1 cellular context compared by ENCODE assay signal in the genomic region with DNA sequence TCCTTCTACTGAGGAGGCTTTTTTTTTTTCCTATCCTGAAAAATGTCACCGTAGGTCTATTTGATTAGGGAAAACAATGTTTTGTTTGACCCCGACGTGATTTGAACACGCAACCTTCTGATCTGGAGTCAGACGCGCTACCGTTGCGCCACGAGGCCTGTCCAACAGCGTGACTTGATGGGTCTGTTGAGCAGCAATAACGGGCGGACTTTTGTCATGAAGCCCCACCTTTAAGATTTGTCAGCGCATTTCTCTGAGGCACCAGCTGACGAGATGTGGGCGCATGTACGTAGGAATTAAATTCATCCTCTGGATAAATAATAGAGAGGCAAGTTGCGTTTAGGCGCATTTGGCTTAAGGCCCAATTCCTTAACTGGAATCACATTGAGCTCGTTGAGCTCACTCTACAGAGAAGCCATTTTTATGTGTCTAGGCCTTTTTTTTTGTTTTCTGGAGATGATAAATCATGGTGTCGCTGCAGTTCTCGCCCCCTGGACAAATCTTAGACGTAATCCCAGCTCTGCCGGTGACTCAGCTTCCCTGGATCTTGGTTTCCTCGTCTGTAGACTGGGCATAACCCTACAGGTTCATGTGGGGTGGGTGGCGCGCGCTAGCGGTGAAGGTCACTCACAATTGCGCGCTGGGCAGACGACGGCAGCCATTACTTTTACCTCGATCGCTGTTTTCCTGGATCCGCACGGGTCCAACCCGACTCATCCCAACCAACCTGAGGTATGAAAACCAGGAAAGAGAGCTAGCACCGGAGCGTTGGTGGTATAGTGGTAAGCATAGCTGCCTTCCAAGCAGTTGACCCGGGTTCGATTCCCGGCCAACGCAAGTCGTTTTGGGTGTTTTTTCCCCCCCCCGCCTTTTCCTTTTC.
TF ChIP-seq lines count a peak whose summit lies in the region.

No MANE protein-coding gene starts in this region.

TF ChIP-seq in HepG2, 621 proteins besides CTCF, POLR2A, EP300 and RAD21 (continued from another document and continues in another):
- TF ChIP-seq, protein P1, sequence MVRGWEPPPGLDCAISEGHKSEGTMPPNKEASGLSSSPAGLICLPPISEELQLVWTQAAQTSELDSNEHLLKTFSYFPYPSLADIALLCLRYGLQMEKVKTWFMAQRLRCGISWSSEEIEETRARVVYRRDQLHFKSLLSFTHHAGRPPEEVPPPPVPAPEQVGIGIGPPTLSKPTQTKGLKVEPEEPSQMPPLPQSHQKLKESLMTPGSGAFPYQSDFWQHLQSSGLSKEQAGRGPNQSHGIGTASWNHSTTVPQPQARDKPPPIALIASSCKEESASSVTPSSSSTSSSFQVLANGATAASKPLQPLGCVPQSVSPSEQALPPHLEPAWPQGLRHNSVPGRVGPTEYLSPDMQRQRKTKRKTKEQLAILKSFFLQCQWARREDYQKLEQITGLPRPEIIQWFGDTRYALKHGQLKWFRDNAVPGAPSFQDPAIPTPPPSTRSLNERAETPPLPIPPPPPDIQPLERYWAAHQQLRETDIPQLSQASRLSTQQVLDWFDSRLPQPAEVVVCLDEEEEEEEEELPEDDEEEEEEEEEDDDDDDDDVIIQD (CRISPR knock-in tag; IDR thresholded peaks at IDR 0.05; ENCODE audit: low read depth) = no peak
- TF ChIP-seq ZNF558 (CRISPR knock-in tag; IDR thresholded peaks at IDR 0.05; ENCODE audit: borderline replicate concordance) (0 out of 2 replicates have a peak, but pooled peaks have one; percentile 44), SNAPC2 (CRISPR knock-in tag; IDR thresholded peaks at IDR 0.05) (peak; percentile 44; the same call in 1 of the 2 replicates), ZNF230 (CRISPR knock-in tag; IDR thresholded peaks at IDR 0.05) (0 out of 2 replicates have a peak, but pooled peaks have one; percentile 63), GABPA (IDR thresholded peaks at IDR 0.05; ENCODE audit: low read depth, low read length) (no peak), GABPA (CRISPR knock-in tag; IDR thresholded peaks at IDR 0.05; ENCODE audit: low read depth) (no peak), FOXK2 (IDR thresholded peaks at IDR 0.05) (0 out of 2 replicates have a peak, but pooled peaks have one; percentile 16), ZNF563 (CRISPR knock-in tag; IDR thresholded peaks at IDR 0.05) (no peak), IRF2 (CRISPR knock-in tag; IDR thresholded peaks at IDR 0.05) (peak; percentile 83; the same call in 1 of the 2 replicates), HOXA3 (CRISPR knock-in tag; IDR thresholded peaks at IDR 0.05) (peak; percentile 83), ZNF12 (CRISPR knock-in tag; IDR thresholded peaks at IDR 0.05) (peak; percentile 61), KDM5A (IDR thresholded peaks at IDR 0.05; ENCODE audit: borderline replicate concordance, low read length) (peak; percentile 25; the same call in 1 of the 2 replicates), GLI4 (CRISPR knock-in tag; IDR thresholded peaks at IDR 0.05; ENCODE audit: borderline replicate concordance) (no peak), ZKSCAN1 (IDR thresholded peaks at IDR 0.05; ENCODE audit: low read length) (no peak; the same call in 1 of the 2 replicates), PAXIP1 (CRISPR knock-in tag; conservative IDR thresholded peaks at IDR 0.05) (0 out of 2 replicates have a peak, but pooled peaks have one; percentile 10), SIX1 (CRISPR knock-in tag; IDR thresholded peaks at IDR 0.05; ENCODE audit: borderline replicate concordance) (peak; percentile 56), ZNF788 (CRISPR knock-in tag; IDR thresholded peaks at IDR 0.05; ENCODE audit: borderline replicate concordance) (peak; percentile 94; the same call in 1 of the 2 replicates), ZNF441 (CRISPR knock-in tag; IDR thresholded peaks at IDR 0.05; ENCODE audit: borderline replicate concordance) (peak; percentile 28; the same call in 1 of the 2 replicates), FOXC1 (CRISPR knock-in tag; IDR thresholded peaks at IDR 0.05; ENCODE audit: borderline replicate concordance) (peak; percentile 83), TBX2 (CRISPR knock-in tag; IDR thresholded peaks at IDR 0.05; ENCODE audit: borderline replicate concordance) (peak; percentile 10; the same call in 1 of the 2 replicates), CSRNP1 (CRISPR knock-in tag; IDR thresholded peaks at IDR 0.05) (peak; percentile 50; the same call in 1 of the 2 replicates), ZFY (CRISPR knock-in tag; IDR thresholded peaks at IDR 0.05) (peak; percentile 15; the same call in 1 of the 2 replicates), ZMYM3 (CRISPR knock-in tag; IDR thresholded peaks at IDR 0.05) (peak; percentile 58), ZNF816 (CRISPR knock-in tag; IDR thresholded peaks at IDR 0.05; ENCODE audit: borderline replicate concordance) (peak; percentile 88; the same call in 1 of the 2 replicates), AFF4 (CRISPR knock-in tag; IDR thresholded peaks at IDR 0.05) (no peak), ZNF350 (CRISPR knock-in tag; IDR thresholded peaks at IDR 0.05; ENCODE audit: borderline replicate concordance, low read depth) (no peak; the same call in 1 of the 2 replicates), CBX5 (CRISPR knock-in tag; IDR thresholded peaks at IDR 0.05; ENCODE audit: borderline replicate concordance) (peak; percentile 69; the same call in 1 of the 2 replicates), PRMT3 (CRISPR knock-in tag; IDR thresholded peaks at IDR 0.05; ENCODE audit: borderline replicate concordance, low read depth) (no peak), ZNF143 (CRISPR knock-in tag; IDR thresholded peaks at IDR 0.05) (no peak; the same call in 1 of the 2 replicates), ZNF589 (CRISPR knock-in tag; conservative IDR thresholded peaks at IDR 0.05) (no peak), RBM39 (IDR thresholded peaks at IDR 0.05; ENCODE audit: low read depth, low read length, poor library complexity, severe bottlenecking) (peak; percentile 32), CEBPG (CRISPR knock-in tag; IDR thresholded peaks at IDR 0.05) (peak; percentile 79), ZNF784 (CRISPR knock-in tag; IDR thresholded peaks at IDR 0.05; ENCODE audit: borderline replicate concordance) (0 out of 2 replicates have a peak, but pooled peaks have one; percentile 52), ZNF614 (CRISPR knock-in tag; IDR thresholded peaks at IDR 0.05; ENCODE audit: borderline replicate concordance) (peak; percentile 90; the same call in 1 of the 2 replicates), ZNF564 (CRISPR knock-in tag; IDR thresholded peaks at IDR 0.05) (peak; percentile 24; the same call in 1 of the 2 replicates)
- TF ChIP-seq, protein P2, sequence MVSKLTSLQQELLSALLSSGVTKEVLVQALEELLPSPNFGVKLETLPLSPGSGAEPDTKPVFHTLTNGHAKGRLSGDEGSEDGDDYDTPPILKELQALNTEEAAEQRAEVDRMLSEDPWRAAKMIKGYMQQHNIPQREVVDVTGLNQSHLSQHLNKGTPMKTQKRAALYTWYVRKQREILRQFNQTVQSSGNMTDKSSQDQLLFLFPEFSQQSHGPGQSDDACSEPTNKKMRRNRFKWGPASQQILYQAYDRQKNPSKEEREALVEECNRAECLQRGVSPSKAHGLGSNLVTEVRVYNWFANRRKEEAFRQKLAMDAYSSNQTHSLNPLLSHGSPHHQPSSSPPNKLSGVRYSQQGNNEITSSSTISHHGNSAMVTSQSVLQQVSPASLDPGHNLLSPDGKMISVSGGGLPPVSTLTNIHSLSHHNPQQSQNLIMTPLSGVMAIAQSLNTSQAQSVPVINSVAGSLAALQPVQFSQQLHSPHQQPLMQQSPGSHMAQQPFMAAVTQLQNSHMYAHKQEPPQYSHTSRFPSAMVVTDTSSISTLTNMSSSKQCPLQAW (CRISPR knock-in tag; IDR thresholded peaks at IDR 0.05) = 0 out of 2 replicates have a peak, but pooled peaks have one; percentile 8
- TF ChIP-seq, protein P3, sequence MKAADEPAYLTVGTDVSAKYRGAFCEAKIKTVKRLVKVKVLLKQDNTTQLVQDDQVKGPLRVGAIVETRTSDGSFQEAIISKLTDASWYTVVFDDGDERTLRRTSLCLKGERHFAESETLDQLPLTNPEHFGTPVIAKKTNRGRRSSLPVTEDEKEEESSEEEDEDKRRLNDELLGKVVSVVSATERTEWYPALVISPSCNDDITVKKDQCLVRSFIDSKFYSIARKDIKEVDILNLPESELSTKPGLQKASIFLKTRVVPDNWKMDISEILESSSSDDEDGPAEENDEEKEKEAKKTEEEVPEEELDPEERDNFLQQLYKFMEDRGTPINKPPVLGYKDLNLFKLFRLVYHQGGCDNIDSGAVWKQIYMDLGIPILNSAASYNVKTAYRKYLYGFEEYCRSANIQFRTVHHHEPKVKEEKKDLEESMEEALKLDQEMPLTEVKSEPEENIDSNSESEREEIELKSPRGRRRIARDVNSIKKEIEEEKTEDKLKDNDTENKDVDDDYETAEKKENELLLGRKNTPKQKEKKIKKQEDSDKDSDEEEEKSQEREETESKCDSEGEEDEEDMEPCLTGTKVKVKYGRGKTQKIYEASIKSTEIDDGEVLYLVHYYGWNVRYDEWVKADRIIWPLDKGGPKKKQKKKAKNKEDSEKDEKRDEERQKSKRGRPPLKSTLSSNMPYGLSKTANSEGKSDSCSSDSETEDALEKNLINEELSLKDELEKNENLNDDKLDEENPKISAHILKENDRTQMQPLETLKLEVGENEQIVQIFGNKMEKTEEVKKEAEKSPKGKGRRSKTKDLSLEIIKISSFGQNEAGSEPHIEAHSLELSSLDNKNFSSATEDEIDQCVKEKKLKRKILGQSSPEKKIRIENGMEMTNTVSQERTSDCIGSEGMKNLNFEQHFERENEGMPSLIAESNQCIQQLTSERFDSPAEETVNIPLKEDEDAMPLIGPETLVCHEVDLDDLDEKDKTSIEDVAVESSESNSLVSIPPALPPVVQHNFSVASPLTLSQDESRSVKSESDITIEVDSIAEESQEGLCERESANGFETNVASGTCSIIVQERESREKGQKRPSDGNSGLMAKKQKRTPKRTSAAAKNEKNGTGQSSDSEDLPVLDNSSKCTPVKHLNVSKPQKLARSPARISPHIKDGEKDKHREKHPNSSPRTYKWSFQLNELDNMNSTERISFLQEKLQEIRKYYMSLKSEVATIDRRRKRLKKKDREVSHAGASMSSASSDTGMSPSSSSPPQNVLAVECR (CRISPR knock-in tag; IDR thresholded peaks at IDR 0.05; ENCODE audit: borderline replicate concordance) = peak; percentile 73; the same call in 1 of the 2 replicates
- TF ChIP-seq, protein P4, sequence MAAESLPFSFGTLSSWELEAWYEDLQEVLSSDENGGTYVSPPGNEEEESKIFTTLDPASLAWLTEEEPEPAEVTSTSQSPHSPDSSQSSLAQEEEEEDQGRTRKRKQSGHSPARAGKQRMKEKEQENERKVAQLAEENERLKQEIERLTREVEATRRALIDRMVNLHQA (CRISPR knock-in tag; IDR thresholded peaks at IDR 0.05) = no peak
